In the genomic region with DNA sequence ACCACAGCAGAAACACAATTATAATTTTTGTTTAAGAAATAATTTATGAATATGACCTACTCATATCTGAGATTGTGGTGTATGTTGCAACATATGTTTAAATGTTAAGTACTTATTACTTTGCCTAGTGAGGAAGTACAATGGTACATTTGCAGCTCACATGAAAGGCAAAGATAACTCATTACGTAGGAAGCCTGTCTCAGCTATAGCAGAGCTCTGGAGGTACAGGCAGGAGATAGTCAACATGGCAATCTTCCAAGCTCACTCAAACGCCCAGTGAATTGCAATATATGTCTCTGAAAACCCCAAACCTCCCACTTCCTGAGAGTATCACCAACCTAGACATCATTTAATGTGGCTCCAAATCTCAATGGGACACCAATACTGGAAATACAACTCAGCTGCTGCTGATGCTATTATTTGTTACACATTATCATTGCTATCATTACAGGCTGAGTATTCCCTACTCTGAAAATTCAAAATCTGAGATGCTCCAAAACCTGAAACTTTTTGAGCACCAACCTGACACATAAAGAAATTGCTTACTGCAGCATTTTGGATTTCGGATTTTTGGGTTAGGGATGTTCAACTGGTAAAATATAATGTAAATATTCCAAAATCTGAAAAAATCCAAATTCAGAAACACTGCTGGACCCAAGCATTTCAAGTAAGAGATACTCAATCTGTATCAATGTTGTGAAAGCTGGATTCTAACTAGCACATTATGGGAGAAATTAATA, we compare ENCODE assay signal across 2 cellular contexts.
TF ChIP-seq lines count a peak whose summit lies in the region.

No MANE protein-coding gene starts in this region.

TF ChIP-seq in HepG2, 621 proteins besides CTCF, POLR2A, EP300 and RAD21:
- TF ChIP-seq ZNF562 (CRISPR knock-in tag; IDR thresholded peaks at IDR 0.05; ENCODE audit: borderline replicate concordance), result no peak
- TF ChIP-seq CEBPB (IDR thresholded peaks at IDR 0.05; ENCODE audit: borderline replicate concordance, low read depth, low read length), result 0 out of 2 replicates have a peak, but pooled peaks have one; percentile 41
- TF ChIP-seq MAFK (conservative IDR thresholded peaks at IDR 0.05 in 1 of 2, IDR thresholded peaks at IDR 0.05 in 1 of 2; ENCODE audit: low read length in 2 of 2), result peak; percentile 85 to 93
- no peak for TF ChIP-seq ZNF101 (CRISPR knock-in tag; IDR thresholded peaks at IDR 0.05; ENCODE audit: borderline replicate concordance, low read depth)
- TF ChIP-seq, protein P1, sequence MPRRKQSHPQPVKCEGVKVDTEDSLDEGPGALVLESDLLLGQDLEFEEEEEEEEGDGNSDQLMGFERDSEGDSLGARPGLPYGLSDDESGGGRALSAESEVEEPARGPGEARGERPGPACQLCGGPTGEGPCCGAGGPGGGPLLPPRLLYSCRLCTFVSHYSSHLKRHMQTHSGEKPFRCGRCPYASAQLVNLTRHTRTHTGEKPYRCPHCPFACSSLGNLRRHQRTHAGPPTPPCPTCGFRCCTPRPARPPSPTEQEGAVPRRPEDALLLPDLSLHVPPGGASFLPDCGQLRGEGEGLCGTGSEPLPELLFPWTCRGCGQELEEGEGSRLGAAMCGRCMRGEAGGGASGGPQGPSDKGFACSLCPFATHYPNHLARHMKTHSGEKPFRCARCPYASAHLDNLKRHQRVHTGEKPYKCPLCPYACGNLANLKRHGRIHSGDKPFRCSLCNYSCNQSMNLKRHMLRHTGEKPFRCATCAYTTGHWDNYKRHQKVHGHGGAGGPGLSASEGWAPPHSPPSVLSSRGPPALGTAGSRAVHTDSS (CRISPR knock-in tag; conservative IDR thresholded peaks at IDR 0.05), result no peak
- peak; percentile 80 for TF ChIP-seq MAFF (IDR thresholded peaks at IDR 0.05; ENCODE audit: low read depth, low read length)
TF ChIP-seq in HepG2: peak in this region for 3.

TF ChIP-seq in GM12891, 5 proteins besides CTCF, POLR2A, EP300 and RAD21:
- no peak for TF ChIP-seq POLR2AphosphoS5 (IDR thresholded peaks at IDR 0.05; ENCODE audit: low read depth, low read length)
